1 cellular context compared by ENCODE assay signal in genomic region chr6:143112084-143112768, GRCh38.
TF ChIP-seq lines count a peak whose summit lies in the region.

No MANE protein-coding gene starts in this region.

TF ChIP-seq in HepG2, 621 proteins besides CTCF, POLR2A, EP300 and RAD21 (continued from another document):
- TF ChIP-seq ARID5B (CRISPR knock-in tag; IDR thresholded peaks at IDR 0.05) (0 out of 2 replicates have a peak, but pooled peaks have one; percentile 9), ERF (CRISPR knock-in tag; IDR thresholded peaks at IDR 0.05) (no peak), BCL6 (CRISPR knock-in tag; IDR thresholded peaks at IDR 0.05) (peak; percentile 45), TEAD3 (CRISPR knock-in tag; optimal IDR thresholded peaks at IDR 0.05; ENCODE audit: borderline replicate concordance) (no peak)
- TF ChIP-seq, protein P1, sequence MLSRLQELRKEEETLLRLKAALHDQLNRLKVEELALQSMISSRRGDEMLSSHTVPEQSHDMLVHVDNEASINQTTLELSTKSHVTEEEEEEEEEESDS (CRISPR knock-in tag; IDR thresholded peaks at IDR 0.05; ENCODE audit: borderline replicate concordance) = no peak
